2 cellular contexts compared by ENCODE assay signal in genomic region chr4:112270051-112270450, GRCh38.
TF ChIP-seq lines count a peak whose summit lies in the region.

No MANE protein-coding gene starts in this region.

TF ChIP-seq in GM23338, 12 proteins besides CTCF, POLR2A, EP300 and RAD21:
- TF ChIP-seq ETS1 (IDR thresholded peaks at IDR 0.05) (no peak), ZNF331 (CRISPR knock-in tag; IDR thresholded peaks at IDR 0.05; ENCODE audit: low read depth) (no peak), ZNF114 (CRISPR knock-in tag; IDR thresholded peaks at IDR 0.05) (no peak), REST (IDR thresholded peaks at IDR 0.05; ENCODE audit: unreplicated experiment) (no peak), POLR2AphosphoS5 (IDR thresholded peaks at IDR 0.05; ENCODE audit: low read depth) (no peak), STAT1 (IDR thresholded peaks at IDR 0.05; ENCODE audit: unreplicated experiment) (no peak), JUNB (IDR thresholded peaks at IDR 0.05; ENCODE audit: unreplicated experiment) (no peak), ZNF462 (CRISPR knock-in tag; IDR thresholded peaks at IDR 0.05) (no peak), NANOG (IDR thresholded peaks at IDR 0.05; ENCODE audit: borderline replicate concordance) (no peak), CREB1 (CRISPR knock-in tag; IDR thresholded peaks at IDR 0.05; ENCODE audit: low read depth) (no peak), EZH2 (IDR thresholded peaks at IDR 0.05; ENCODE audit: low read depth, unreplicated experiment) (no peak), EZH2phosphoT487 (IDR thresholded peaks at IDR 0.05; ENCODE audit: unreplicated experiment) (no peak)

TF ChIP-seq in K562, 482 proteins besides CTCF, POLR2A, EP300 and RAD21:
- TF ChIP-seq C11orf30 (IDR thresholded peaks at IDR 0.05; ENCODE audit: low read depth): peak; percentile 70
- TF ChIP-seq MAFG (tag; conservative IDR thresholded peaks at IDR 0.05): peak; percentile 48; the same call in 1 of the 2 replicates
- TF ChIP-seq DEAF1 (CRISPR knock-in tag; IDR thresholded peaks at IDR 0.05): no peak
- no peak for TF ChIP-seq HDAC1 (IDR thresholded peaks at IDR 0.05)
- TF ChIP-seq ATF1 (CRISPR knock-in tag; IDR thresholded peaks at IDR 0.05): no peak
- no peak for TF ChIP-seq ATF1 (tag; IDR thresholded peaks at IDR 0.05)
- peak; percentile 83 for TF ChIP-seq ZNF316 (IDR thresholded peaks at IDR 0.05)
- no peak for TF ChIP-seq RUNX1 (IDR thresholded peaks at IDR 0.05; ENCODE audit: low read depth)
- TF ChIP-seq GATAD2B (IDR thresholded peaks at IDR 0.05; ENCODE audit: borderline replicate concordance): no peak
- TF ChIP-seq CTCFL (IDR thresholded peaks at IDR 0.05; ENCODE audit: borderline replicate concordance, insufficient read depth, low read depth, low read length, poor library complexity, severe bottlenecking): no peak
